Comparison of ENCODE assay signal across 23 cellular contexts in the genomic region with DNA sequence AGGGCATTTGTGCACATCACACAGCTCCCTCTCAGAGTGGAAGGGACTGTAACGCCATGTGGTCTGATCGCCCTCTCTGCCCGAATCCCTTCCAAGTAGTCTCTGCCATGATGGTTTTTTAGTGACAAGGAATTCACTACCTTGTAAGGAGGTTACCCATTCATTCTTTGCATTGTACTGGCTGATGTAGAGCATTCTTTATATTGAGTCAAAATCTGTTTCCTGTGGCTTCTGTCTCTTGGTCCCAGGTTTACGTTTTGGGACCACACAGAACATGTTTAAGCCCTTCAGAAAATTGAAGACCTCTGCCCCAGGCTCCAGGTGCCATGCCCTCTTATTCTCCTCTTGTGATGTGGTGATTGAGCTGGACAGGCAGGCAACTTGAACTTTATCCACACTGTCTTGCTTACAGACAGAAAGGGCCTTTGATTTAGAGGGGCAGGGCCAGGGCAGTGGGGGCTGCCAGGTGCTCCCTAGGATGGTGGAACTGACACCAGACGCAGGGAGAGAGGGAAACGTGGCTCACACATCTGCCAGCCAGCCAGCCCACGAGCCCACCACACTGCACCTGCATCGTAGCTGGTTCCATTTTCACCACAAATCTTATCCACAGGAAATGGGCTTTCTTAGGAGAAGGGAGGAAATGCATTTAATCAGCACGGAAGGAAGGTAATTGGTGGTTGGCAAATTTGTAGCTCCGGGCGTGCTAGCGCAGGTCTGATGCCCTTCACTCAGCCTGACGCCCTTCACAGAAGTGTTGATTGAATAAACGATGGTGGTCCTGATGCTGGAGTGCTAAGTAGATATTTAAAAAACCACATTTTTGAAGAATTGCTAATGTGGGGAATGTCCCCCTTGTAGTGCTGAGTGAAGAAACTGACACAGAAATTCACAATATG.
DNase-seq lines count a peak whose midpoint lies in the region; ATAC-seq, FAIRE-seq and TF ChIP-seq lines count a peak whose summit lies in the region.
"Had no signal": no experiment of that assay in that cellular context is flagged by ENCODE, and none has a peak within 500 bp of the region (broad histone marks: within the 10 kb centered on the region; RNA-seq: fewer than 3 reads in every experiment).

No MANE protein-coding gene starts in this region.

- H3K27me3 Mint-ChIP-seq in activated naive CD8-positive, alpha-beta T cell treated with anti-CD3 and anti-CD28 coated beads, Interleukin-2, amount 10 ng/mL, durations not matched to agents 7 days and 5 days: no peaks in the 10 kb centered on the region
- H3K27me3 Mint-ChIP-seq in activated naive CD8-positive, alpha-beta T cell treated with anti-CD3 and anti-CD28 coated beads, Interleukin-2, amount 50 U/mL, for 24 hours: no peaks in the 10 kb centered on the region
- H3K27me3 Mint-ChIP-seq in stimulated activated naive B cell treated with anti-CD40 and anti-IgM and Interleukin-4, amounts not matched to agents 10 μg/mL and 1 μg/mL and 100 μg/mL, for 72 hours: no peaks in the 10 kb centered on the region
- H3K27me3 Mint-ChIP-seq: activated CD4-positive, alpha-beta memory T cell treated with anti-CD3 and anti-CD28 coated beads, Interleukin-2, amount 10 ng/mL, durations not matched to agents 7 days and 5 days; activated naive CD4-positive, alpha-beta T cell treated with anti-CD3 and anti-CD28 coated beads, Interleukin-2, amount 10 ng/mL, durations not matched to agents 7 days and 5 days; activated T-cell treated with anti-CD3 and anti-CD28 coated beads, Interleukin-2, amount 50 U/mL, for 24 hours had no signal

- no peak overlapping the region for H3K4me3 ChIP-seq in H7 (ENCODE audit: insufficient read depth, low read depth, low read length)
- no peak overlapping the region for H3K4me3 ChIP-seq in H1 (ENCODE audit: extremely low read depth in 1 of 4, insufficient read depth in 2 of 4, low read depth in 3 of 4, low read length in 4 of 4)
- H3K4me3 ChIP-seq: prostate gland, SJCRH30, upper lobe of right lung had no signal

- no peak overlapping the region for H3K23ac ChIP-seq in H1 (ENCODE audit: insufficient read length)

- H3K36me3 ChIP-seq in H7 (replicated peaks; ENCODE audit: control insufficient read depth, insufficient read depth, low read length) (peaks cover 10% of the 10 kb centered on the region), H1 (ENCODE audit: control insufficient read depth in 2 of 4, insufficient read depth in 4 of 4, low read length in 3 of 4) (peaks cover 0 to 7% (median 0%) of the 10 kb centered on the region in 4 experiments; a peak in 3 of 8 replicates)

- no peaks in the 10 kb centered on the region for H3K27me3 ChIP-seq in H7 (ENCODE audit: control insufficient read depth, insufficient read depth, low read length)
- H3K27me3 ChIP-seq in H1 (replicated peaks in 1 of 4; ENCODE audit: control insufficient read depth in 3 of 4, extremely low read depth in 1 of 4, insufficient read depth in 3 of 4, low read length in 3 of 4): no peaks in the 10 kb centered on the region
- H3K27me3 ChIP-seq: neutrophil, SJCRH30, upper lobe of right lung had no signal

- H2AFZ ChIP-seq in H1 (ENCODE audit: low read length): no peak overlapping the region

- POLR2A ChIA-PET in activated naive CD8-positive, alpha-beta T cell treated with anti-CD3 and anti-CD28 coated beads, Interleukin-2, amount 10 ng/mL, durations not matched to agents 7 days and 5 days (lab: Charles Lee): no interaction called here
- POLR2A ChIA-PET in H1 (lab: Charles Lee; ENCODE audit: partially characterized antibody): no interaction called here

- 88% methylated on average over 14 of the region's 14 CpGs; no CpG with 5 or more reads in 1 of the 2 experiments for WGBS in H1 (ENCODE audit: extremely low coverage in 1 of 2, insufficient coverage in 1 of 2, insufficient read length in 1 of 2, insufficient replicate concordance in 2 of 2, low coverage in 1 of 2, low lambda C conversion rate in 2 of 2, missing lambda C conversion rate in 1 of 2), 2 experiments

- H3K23me2 ChIP-seq in H1 (ENCODE audit: low read depth, low read length): no peaks in the 10 kb centered on the region

- no peak overlapping the region for H2BK120ac ChIP-seq in H1 (replicated peaks; ENCODE audit: low read depth, low read length)

- H4K8ac ChIP-seq in H1 (ENCODE audit: extremely low read depth, insufficient read depth, low read length): no peak overlapping the region

- no peak overlapping the region for H3K9ac ChIP-seq in H1 (replicated peaks in 1 of 4; ENCODE audit: extremely low read depth in 1 of 4, low read depth in 3 of 4, low read length in 3 of 4)

- TF ChIP-seq EP300 in H1 (IDR thresholded peaks at IDR 0.05; ENCODE audit: borderline replicate concordance in 1 of 2, low read depth in 2 of 2, low read length in 2 of 2): no peak

- ATAC-seq in activated naive CD8-positive, alpha-beta T cell treated with anti-CD3 and anti-CD28 coated beads, Interleukin-2, amount 10 ng/mL, durations not matched to agents 7 days and 5 days (ENCODE audit: low read depth): no peak
- no peak for ATAC-seq in activated naive CD8-positive, alpha-beta T cell treated with anti-CD3 and anti-CD28 coated beads, Interleukin-2, amount 50 U/mL, for 24 hours
- no peak for ATAC-seq in stimulated activated naive B cell treated with anti-CD40 and anti-IgM and Interleukin-4, amounts not matched to agents 10 μg/mL and 1 μg/mL and 100 μg/mL, for 72 hours (replicated peaks)
- ATAC-seq in HG02798 (IDR thresholded peaks at IDR 0.05; ENCODE audit: poor library complexity, unreplicated experiment): no peak
- ATAC-seq: upper lobe of right lung had no signal

- H3K27ac ChIP-seq in H1 (ENCODE audit: low read depth, low read length): no peak overlapping the region
- H3K27ac ChIP-seq: neutrophil, prostate gland, SJCRH30, upper lobe of right lung had no signal

- peaks cover 0 to 8% (median 1%) of the 10 kb centered on the region in 4 experiments; a peak in 5 of 7 replicates for H3K4me1 ChIP-seq in H1 (replicated peaks in 1 of 4; ENCODE audit: control insufficient read depth in 3 of 4, insufficient read depth in 4 of 4, low read length in 3 of 4)
- H3K4me1 ChIP-seq: prostate gland, SJCRH30 had no signal

- H2BK15ac ChIP-seq in H1 (ENCODE audit: low read length): 0 out of 2 replicates have a peak overlapping the region, but pooled peaks have one; percentile 18

- no peak overlapping the region for H4K91ac ChIP-seq in H1 (replicated peaks; ENCODE audit: insufficient read length, low read length)

- no peaks in the 10 kb centered on the region for H4K20me1 ChIP-seq in H1 (replicated peaks in 1 of 2; ENCODE audit: control insufficient read depth in 1 of 2, insufficient read depth in 2 of 2, low read length in 2 of 2)

- no peak overlapping the region for H2BK5ac ChIP-seq in H1 (ENCODE audit: low read depth, low read length)

- no peak for TF ChIP-seq RAD21 in H1 (IDR thresholded peaks at IDR 0.05 in 1 of 2, conservative IDR thresholded peaks at IDR 0.05 in 1 of 2; ENCODE audit: low read depth in 2 of 2, low read length in 2 of 2)

- H3K4me2 ChIP-seq in H1 (ENCODE audit: insufficient read depth in 1 of 2, low read depth in 2 of 2, low read length in 2 of 2): no peak overlapping the region

- FAIRE-seq in H1 (lab: Jason Lieb, UNC): no peak
- FAIRE-seq: endometrium, GM12892 had no signal

- H4K5ac ChIP-seq in H1 (ENCODE audit: insufficient read length, low read depth, low read length): no peak overlapping the region

- H3K79me2 ChIP-seq in H1 (ENCODE audit: control insufficient read depth in 1 of 2, insufficient read depth in 2 of 2, low read length in 2 of 2): no peaks in the 10 kb centered on the region

- no peak overlapping the region for H3K18ac ChIP-seq in H1 (ENCODE audit: extremely low read depth, low read length)

- H2BK12ac ChIP-seq in H1 (ENCODE audit: low read depth, low read length): no peak overlapping the region

- DNase-seq in activated naive CD8-positive, alpha-beta T cell treated with anti-CD3 and anti-CD28 coated beads, Interleukin-2, amount 10 ng/mL, durations not matched to agents 7 days and 5 days: no peak
- no peak for DNase-seq in activated naive CD8-positive, alpha-beta T cell treated with anti-CD3 and anti-CD28 coated beads, Interleukin-2, amount 50 U/mL, for 24 hours
- peak; percentile 17 for DNase-seq in H7
- DNase-seq in H1 (ENCODE audit: low read depth in 1 of 2, low spot score in 2 of 2): no peak
- no peak for DNase-seq in stimulated activated naive B cell treated with anti-CD40 and anti-IgM and Interleukin-4, amounts not matched to agents 10 μg/mL and 1 μg/mL and 100 μg/mL, for 72 hours
- no peak for DNase-seq in NCI-H146 treated with DMSO at 0.1 percent for 48 hours (lab: John Stamatoyannopoulos, UW; ENCODE audit: unreplicated experiment)
- DNase-seq: ACHN; activated CD4-positive, alpha-beta memory T cell treated with anti-CD3 and anti-CD28 coated beads, Interleukin-2, amount 10 ng/mL, durations not matched to agents 7 days and 5 days; activated CD4-positive, CD25-positive, alpha-beta regulatory T cell treated with anti-CD3 and anti-CD28 coated beads, Interleukin-2, amount 50 U/mL, for 72 hours; activated naive CD4-positive, alpha-beta T cell treated with anti-CD3 and anti-CD28 coated beads, Interleukin-2, amount 10 ng/mL, durations not matched to agents 7 days and 5 days; activated T-cell treated with anti-CD3 and anti-CD28 coated beads, Interleukin-2, amount 50 U/mL, for 24 hours; cortex of kidney; HCEC 1CT; NCI-H1092; NCI-H446; SJCRH30; stimulated activated CD8-positive, alpha-beta memory T cell treated with anti-CD3 and anti-CD28 coated beads, Interleukin-4, amount 100 ng/mL, for 48 hours; upper lobe of right lung had no signal

- H3K4me1 Mint-ChIP-seq in activated naive CD8-positive, alpha-beta T cell treated with anti-CD3 and anti-CD28 coated beads, Interleukin-2, amount 10 ng/mL, durations not matched to agents 7 days and 5 days: peaks cover 22% of the 10 kb centered on the region
- peaks cover 6% of the 10 kb centered on the region for H3K4me1 Mint-ChIP-seq in activated naive CD8-positive, alpha-beta T cell treated with anti-CD3 and anti-CD28 coated beads, Interleukin-2, amount 50 U/mL, for 24 hours
- peaks cover 5 to 9% of the 10 kb centered on the region in 2 donors for H3K4me1 Mint-ChIP-seq in stimulated activated naive B cell treated with anti-CD40 and anti-IgM and Interleukin-4, amounts not matched to agents 10 μg/mL and 1 μg/mL and 100 μg/mL, for 72 hours

- H2AK5ac ChIP-seq in H1 (ENCODE audit: low read depth, low read length): no peak overlapping the region

- CTCF ChIA-PET in H1 (lab: Charles Lee; ENCODE audit: partially characterized antibody): interaction anchor here (1.2 to 5.7 kb wide), 4 partner anchors 13 to 75 kb away, joined by 3 to 37 read pairs (median 14); no protein-coding TSS in a partner anchor

- no peak overlapping the region for H3K27ac Mint-ChIP-seq in activated naive CD8-positive, alpha-beta T cell treated with anti-CD3 and anti-CD28 coated beads, Interleukin-2, amount 10 ng/mL, durations not matched to agents 7 days and 5 days
- no peak overlapping the region for H3K27ac Mint-ChIP-seq in activated naive CD8-positive, alpha-beta T cell treated with anti-CD3 and anti-CD28 coated beads, Interleukin-2, amount 50 U/mL, for 24 hours
- peak overlapping the region; percentile 4 for H3K27ac Mint-ChIP-seq in stimulated activated naive B cell treated with anti-CD40 and anti-IgM and Interleukin-4, amounts not matched to agents 10 μg/mL and 1 μg/mL and 100 μg/mL, for 72 hours
- H3K27ac Mint-ChIP-seq: activated CD4-positive, alpha-beta memory T cell treated with anti-CD3 and anti-CD28 coated beads, Interleukin-2, amount 10 ng/mL, durations not matched to agents 7 days and 5 days; activated naive CD4-positive, alpha-beta T cell treated with anti-CD3 and anti-CD28 coated beads, Interleukin-2, amount 10 ng/mL, durations not matched to agents 7 days and 5 days; activated T-cell treated with anti-CD3 and anti-CD28 coated beads, Interleukin-2, amount 50 U/mL, for 24 hours had no signal

- H3K36me3 Mint-ChIP-seq in activated naive CD8-positive, alpha-beta T cell treated with anti-CD3 and anti-CD28 coated beads, Interleukin-2, amount 10 ng/mL, durations not matched to agents 7 days and 5 days: peaks cover 2% of the 10 kb centered on the region
- H3K36me3 Mint-ChIP-seq in activated naive CD8-positive, alpha-beta T cell treated with anti-CD3 and anti-CD28 coated beads, Interleukin-2, amount 50 U/mL, for 24 hours (ENCODE audit: low read depth): no peaks in the 10 kb centered on the region
- H3K36me3 Mint-ChIP-seq in stimulated activated naive B cell treated with anti-CD40 and anti-IgM and Interleukin-4, amounts not matched to agents 10 μg/mL and 1 μg/mL and 100 μg/mL, for 72 hours: peaks cover 14 to 47% of the 10 kb centered on the region in 2 donors
- H3K36me3 Mint-ChIP-seq: activated naive CD4-positive, alpha-beta T cell treated with anti-CD3 and anti-CD28 coated beads, Interleukin-2, amount 10 ng/mL, durations not matched to agents 7 days and 5 days had no signal

- no peak overlapping the region for H3K14ac ChIP-seq in H1 (ENCODE audit: insufficient read length)

- no peak overlapping the region for H2BK20ac ChIP-seq in H1 (ENCODE audit: low read length)

- H3K56ac ChIP-seq in H1 (replicated peaks; ENCODE audit: insufficient read length, low read depth, low read length): no peak overlapping the region

- H3K4ac ChIP-seq in H1 (replicated peaks; ENCODE audit: insufficient read length, low read depth, low read length): no peak overlapping the region

- TF ChIP-seq POLR2A in H1 (IDR thresholded peaks at IDR 0.05; ENCODE audit: control extremely low read depth in 1 of 2, low read depth in 2 of 2, low read length in 2 of 2): no peak

- TF ChIP-seq CTCF in H1 (IDR thresholded peaks at IDR 0.05; ENCODE audit: control extremely low read depth in 1 of 3, insufficient read depth in 1 of 3, low read depth in 1 of 3, low read length in 3 of 3): no peak

- peak overlapping the region; percentile 37 for H3K4me3 Mint-ChIP-seq in activated naive CD8-positive, alpha-beta T cell treated with anti-CD3 and anti-CD28 coated beads, Interleukin-2, amount 10 ng/mL, durations not matched to agents 7 days and 5 days
- no peak overlapping the region for H3K4me3 Mint-ChIP-seq in activated naive CD8-positive, alpha-beta T cell treated with anti-CD3 and anti-CD28 coated beads, Interleukin-2, amount 50 U/mL, for 24 hours
- no peak overlapping the region for H3K4me3 Mint-ChIP-seq in stimulated activated naive B cell treated with anti-CD40 and anti-IgM and Interleukin-4, amounts not matched to agents 10 μg/mL and 1 μg/mL and 100 μg/mL, for 72 hours
- H3K4me3 Mint-ChIP-seq: activated CD4-positive, alpha-beta memory T cell treated with anti-CD3 and anti-CD28 coated beads, Interleukin-2, amount 10 ng/mL, durations not matched to agents 7 days and 5 days; activated naive CD4-positive, alpha-beta T cell treated with anti-CD3 and anti-CD28 coated beads, Interleukin-2, amount 10 ng/mL, durations not matched to agents 7 days and 5 days; activated T-cell treated with anti-CD3 and anti-CD28 coated beads, Interleukin-2, amount 50 U/mL, for 24 hours had no signal

- no peaks in the 10 kb centered on the region for H3K9me3 ChIP-seq in H1 (ENCODE audit: insufficient read depth in 2 of 2, low read depth in 1 of 2, low read length in 1 of 2)
- H3K9me3 ChIP-seq: neutrophil, prostate gland, SJCRH30, upper lobe of right lung had no signal

- H3K9me3 Mint-ChIP-seq in activated naive CD8-positive, alpha-beta T cell treated with anti-CD3 and anti-CD28 coated beads, Interleukin-2, amount 10 ng/mL, durations not matched to agents 7 days and 5 days: no peaks in the 10 kb centered on the region
- no peaks in the 10 kb centered on the region for H3K9me3 Mint-ChIP-seq in activated naive CD8-positive, alpha-beta T cell treated with anti-CD3 and anti-CD28 coated beads, Interleukin-2, amount 50 U/mL, for 24 hours
- no peaks in the 10 kb centered on the region for H3K9me3 Mint-ChIP-seq in stimulated activated naive B cell treated with anti-CD40 and anti-IgM and Interleukin-4, amounts not matched to agents 10 μg/mL and 1 μg/mL and 100 μg/mL, for 72 hours
- H3K9me3 Mint-ChIP-seq: activated CD4-positive, alpha-beta memory T cell treated with anti-CD3 and anti-CD28 coated beads, Interleukin-2, amount 10 ng/mL, durations not matched to agents 7 days and 5 days; activated naive CD4-positive, alpha-beta T cell treated with anti-CD3 and anti-CD28 coated beads, Interleukin-2, amount 10 ng/mL, durations not matched to agents 7 days and 5 days; activated T-cell treated with anti-CD3 and anti-CD28 coated beads, Interleukin-2, amount 50 U/mL, for 24 hours had no signal

- no peaks in the 10 kb centered on the region; the same call in 1 of the 2 replicates for H3K79me1 ChIP-seq in H1 (ENCODE audit: low read depth, low read length)
